9 cellular contexts compared by ENCODE assay signal in genomic region chr14:69708586-69709169, GRCh38. TPM values are rescaled to one million over a fixed set of nuclear protein-coding genes. Genes with fewer than 3 reads are reported as not detected.
DNase-seq lines count a peak whose midpoint lies in the region; ATAC-seq and TF ChIP-seq lines count a peak whose summit lies in the region.
"Had no signal": no experiment of that assay in that cellular context is flagged by ENCODE, and none has a peak within 500 bp of the region (broad histone marks: within the 10 kb centered on the region; RNA-seq: fewer than 3 reads in every experiment).

No MANE protein-coding gene starts in this region.

- peaks cover 72% of the 10 kb centered on the region for H3K4me1 Mint-ChIP-seq in T-helper 1 cell treated with Interleukin-12 subunit alpha and Interleukin-12 subunit beta and Interleukin-4 antibody, amounts not matched to agents 30 μg/mL and 1 μg/mL, for 36 hours (ENCODE audit: low read depth)
- H3K4me1 Mint-ChIP-seq in type B pancreatic cell (ENCODE audit: unreplicated experiment) = peaks cover 50% of the 10 kb centered on the region

- H3K4me1 ChIP-seq in BE2C (peaks cover 12% of the 10 kb centered on the region), HAP-1 (peaks cover 14% of the 10 kb centered on the region), lower lobe of right lung (peaks cover 61% of the 10 kb centered on the region)

- in situ Hi-C loops in HAP-1 (cut with MboI; ENCODE audit: low sequenced_read_pairs) = no loop called here

- no peaks in the 10 kb centered on the region for H3K27me3 Mint-ChIP-seq in T-helper 1 cell treated with Interleukin-12 subunit alpha and Interleukin-12 subunit beta and Interleukin-4 antibody, amounts not matched to agents 30 μg/mL and 1 μg/mL, for 36 hours (ENCODE audit: low read depth)
- no peaks in the 10 kb centered on the region for H3K27me3 Mint-ChIP-seq in type B pancreatic cell
- H3K27me3 Mint-ChIP-seq: central memory CD8-positive, alpha-beta T cell had no signal

- peak; percentile 60 for DNase-seq in BE2C
- peak; percentile 23 to 55 for DNase-seq in HAP-1 (ENCODE audit: low spot score in 2 of 2)
- DNase-seq in fibroblast of the aortic adventitia (ENCODE audit: low read depth) = no peak
- no peak for DNase-seq in type B pancreatic cell (ENCODE audit: extremely low spot score, unreplicated experiment)
- no peak for DNase-seq in lower lobe of right lung

- no peak overlapping the region for H3K4me3 Mint-ChIP-seq in T-helper 1 cell treated with Interleukin-12 subunit alpha and Interleukin-12 subunit beta and Interleukin-4 antibody, amounts not matched to agents 30 μg/mL and 1 μg/mL, for 36 hours
- no peak overlapping the region for H3K4me3 Mint-ChIP-seq in type B pancreatic cell
- H3K4me3 Mint-ChIP-seq: central memory CD8-positive, alpha-beta T cell had no signal

- H3K36me3 Mint-ChIP-seq in T-helper 1 cell treated with Interleukin-12 subunit alpha and Interleukin-12 subunit beta and Interleukin-4 antibody, amounts not matched to agents 30 μg/mL and 1 μg/mL, for 36 hours (ENCODE audit: low read depth) = peaks cover 63% of the 10 kb centered on the region
- H3K36me3 Mint-ChIP-seq in type B pancreatic cell = peaks cover 21% of the 10 kb centered on the region

- ATAC-seq in HG02973 (IDR thresholded peaks at IDR 0.05; ENCODE audit: unreplicated experiment) (no peak), GM21619 (IDR thresholded peaks at IDR 0.05; ENCODE audit: unreplicated experiment) (no peak), lower lobe of right lung (no peak)

- H3K36me3 ChIP-seq in BE2C = peaks cover 6% of the 10 kb centered on the region
- no peaks in the 10 kb centered on the region for H3K36me3 ChIP-seq in HAP-1 (replicated peaks)
- peaks cover 82% of the 10 kb centered on the region for H3K36me3 ChIP-seq in lower lobe of right lung

- H3K9me3 ChIP-seq in BE2C (no peaks in the 10 kb centered on the region), HAP-1 (no peaks in the 10 kb centered on the region), lower lobe of right lung (no peaks in the 10 kb centered on the region)

- H3K4me3 ChIP-seq in BE2C (ENCODE audit: low read depth, low read length) (no peak overlapping the region), HAP-1 (no peak overlapping the region), fibroblast of the aortic adventitia (ENCODE audit: low read depth, low read length) (no peak overlapping the region), lower lobe of right lung (no peak overlapping the region)

- peak overlapping the region; percentile 62 for H3K27ac Mint-ChIP-seq in T-helper 1 cell treated with Interleukin-12 subunit alpha and Interleukin-12 subunit beta and Interleukin-4 antibody, amounts not matched to agents 30 μg/mL and 1 μg/mL, for 36 hours
- H3K27ac Mint-ChIP-seq in type B pancreatic cell = peak overlapping the region; percentile 43

- no peak overlapping the region for H3K27ac ChIP-seq in lower lobe of right lung

- TF ChIP-seq CTCF in BE2C (IDR thresholded peaks at IDR 0.05; ENCODE audit: low read depth, low read length) = peak; percentile 62
- TF ChIP-seq CTCF in fibroblast of the aortic adventitia (IDR thresholded peaks at IDR 0.05; ENCODE audit: insufficient read depth, low read length) = peak; percentile 18
- peak; percentile 65 for TF ChIP-seq CTCF in type B pancreatic cell (conservative IDR thresholded peaks at IDR 0.05)
- TF ChIP-seq CTCF in lower lobe of right lung (IDR thresholded peaks at IDR 0.05) = no peak

- H3K9me3 Mint-ChIP-seq in T-helper 1 cell treated with Interleukin-12 subunit alpha and Interleukin-12 subunit beta and Interleukin-4 antibody, amounts not matched to agents 30 μg/mL and 1 μg/mL, for 36 hours = no peaks in the 10 kb centered on the region
- no peaks in the 10 kb centered on the region for H3K9me3 Mint-ChIP-seq in type B pancreatic cell
- H3K9me3 Mint-ChIP-seq: central memory CD8-positive, alpha-beta T cell had no signal

- H3K27me3 ChIP-seq in BE2C = no peaks in the 10 kb centered on the region
- H3K27me3 ChIP-seq in HAP-1 (ENCODE audit: low read depth) = no peaks in the 10 kb centered on the region
- no peaks in the 10 kb centered on the region for H3K27me3 ChIP-seq in lower lobe of right lung (ENCODE audit: low read depth)

- intact Hi-C loops in lower lobe of right lung (cut with DNase I) = no loop called here

RNA-seq across cellular contexts. Expression of gene SRSF5, which starts 58.3 kb away (rescaled TPM):
- polyA plus RNA-seq in BE2C (2012; ENCODE audit: insufficient read depth, insufficient read length, low read depth) = 340 TPM
- total RNA-seq in fibroblast of the aortic adventitia (ENCODE audit: low replicate concordance) (101 and 618 TPM in 2 replicates), type B pancreatic cell (ENCODE audit: low replicate concordance) (388 and 417 TPM in 2 replicates), lower lobe of right lung (298 TPM)

Comparison
In these comparisons a context has a peak if more than half of its experiments do, and no peak if none do; other contexts are left out.
1. DNase-seq: peak in BE2C (single experiment) and HAP-1 (2 of 2); none in fibroblast of the aortic adventitia (single experiment), type B pancreatic cell (single experiment) and lower lobe of right lung (single experiment).